8 cellular contexts compared by ENCODE assay signal in genomic region chr14:74493343-74494261, GRCh38. TPM values are rescaled to one million over a fixed set of nuclear protein-coding genes. Genes with fewer than 3 reads are reported as not detected.
A peak's percentile ranks its signal among the peaks of the same experiment; 100 is the strongest.
DNase-seq lines count a peak whose midpoint lies in the region; ATAC-seq and TF ChIP-seq lines count a peak whose summit lies in the region.

Gene ISCA2 (plus strand): TSS chr14:74493765. CDS start chr14:74493775, 10 bp downstream.

- no peak within 1 kb of the TSS for H3K4me3 Mint-ChIP-seq in progenitor cell of endocrine pancreas (ENCODE audit: low read depth)

- peak; percentile 93 for ATAC-seq in HG02870 (IDR thresholded peaks at IDR 0.05; ENCODE audit: unreplicated experiment)
- ATAC-seq in left cardiac atrium, result peak; percentile 95

- intact Hi-C loops in T-helper 1 cell treated with Interleukin-12 subunit alpha and Interleukin-12 subunit beta and Interleukin-4 antibody, amounts not matched to agents 30 ng/mL and 1 ng/mL, for 36 hours (cut with micrococcal nuclease), result loop anchor here (1.0 to 10.0 kb wide), 17 partner anchors 92 to 1659 kb away; partner anchors contain the start of genes ALDH6A1, AREL1, DCAF4 and DLST
- intact Hi-C loops in left cardiac atrium (cut with DNase I), result loop anchor here in 1 of 2 donors (5.0 kb wide), 1 partner anchor 131 kb away; no protein-coding TSS in a partner anchor

- TF ChIP-seq CTCF in GM13976 (IDR thresholded peaks at IDR 0.05; ENCODE audit: borderline replicate concordance, control extremely low read depth, extremely low read depth, insufficient read depth, missing control alignments) (no peak), progenitor cell of endocrine pancreas (IDR thresholded peaks at IDR 0.05; ENCODE audit: unreplicated experiment) (peak; percentile 24)

- in situ Hi-C loops in GM13976 (cut with MboI; ENCODE audit: low sequenced_read_pairs, unreplicated experiment), result no loop called here

- no peaks in the 10 kb centered on the region for H3K27me3 Mint-ChIP-seq in progenitor cell of endocrine pancreas

- H3K36me3 Mint-ChIP-seq in progenitor cell of endocrine pancreas (ENCODE audit: insufficient read depth), result no peaks in the 10 kb centered on the region

- H3K27ac Mint-ChIP-seq in progenitor cell of endocrine pancreas, result peak within 1 kb of the TSS; percentile 97

- no peaks in the 10 kb centered on the region for H3K9me3 Mint-ChIP-seq in progenitor cell of endocrine pancreas (ENCODE audit: low read depth)

- DNase-seq in GM13976 (ENCODE audit: low spot score), result peak; percentile 99
- DNase-seq in NCI-H146 treated with DMSO at 0.1 percent for 48 hours (lab: John Stamatoyannopoulos, UW; ENCODE audit: unreplicated experiment), result peak; percentile 93
- peak; percentile 98 for DNase-seq in amniotic epithelial cell (ENCODE audit: low read depth)
- peak; percentile 100 for DNase-seq in left cardiac atrium
- peak; percentile 100 for DNase-seq in progenitor cell of endocrine pancreas (ENCODE audit: low spot score, unreplicated experiment)
- DNase-seq in ureter (ENCODE audit: low spot score), result peak; percentile 100

- peaks cover 12% of the 10 kb centered on the region for H3K4me1 Mint-ChIP-seq in progenitor cell of endocrine pancreas (ENCODE audit: low read depth)

RNA-seq across cellular contexts. Expression of gene ISCA2, which starts in this region (rescaled TPM):
- 24.0 and 24.8 TPM in 2 replicates for total RNA-seq in T-helper 1 cell treated with Interleukin-12 subunit alpha and Interleukin-12 subunit beta and Interleukin-4 antibody, amounts not matched to agents 30 ng/mL and 1 ng/mL, for 36 hours
- total RNA-seq in left cardiac atrium, result 10 to 100 TPM; 34.1 to 39.1 TPM
- total RNA-seq in progenitor cell of endocrine pancreas, result 34.0 and 37.2 TPM in 2 replicates
- 25.6 TPM for total RNA-seq in ureter

Comparison
In these comparisons a context has a peak if more than half of its experiments do, and no peak if none do; other contexts are left out.
1. Peak in every context shown above with its lines: DNase-seq and ATAC-seq.